In the genomic region with DNA sequence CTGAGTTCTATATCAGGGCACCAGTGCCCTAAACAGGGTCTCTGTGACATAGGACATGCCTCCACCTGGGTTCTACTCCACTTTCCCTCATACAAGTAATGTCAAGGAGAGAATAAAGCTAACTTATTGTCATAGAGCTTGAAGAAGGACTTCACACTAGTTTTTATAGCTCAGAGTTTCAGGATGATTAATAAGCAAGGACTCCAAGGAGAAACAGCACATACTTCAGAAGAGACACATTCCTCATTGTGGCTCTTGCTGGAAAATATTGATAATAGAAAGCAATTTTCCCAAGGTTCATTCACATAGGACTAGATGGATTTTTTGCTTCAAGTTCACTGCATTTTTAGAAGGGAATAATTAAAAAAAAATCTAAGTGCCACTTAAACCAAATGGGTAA, we compare ENCODE assay signal across 14 cellular contexts.
"Had no signal": no experiment of that assay in that cellular context is flagged by ENCODE, and none has a peak within 500 bp of the region (broad histone marks: within the 10 kb centered on the region; RNA-seq: fewer than 3 reads in every experiment).

No MANE protein-coding gene starts in this region.

- H3K36me3 ChIP-seq: neutrophil, thoracic aorta had no signal

- H3K27me3 ChIP-seq: neutrophil had no signal

- ATAC-seq: naive thymus-derived CD8-positive, alpha-beta T cell; right cardiac atrium; stimulated activated naive CD8-positive, alpha-beta T cell treated with anti-CD3 and anti-CD28 coated beads, Interleukin-15, amount 100 ng/mL, for 72 hours had no signal

- H3K9me3 ChIP-seq: neutrophil, thoracic aorta had no signal

- H3K4me3 ChIP-seq: thoracic aorta had no signal

- H3K27ac ChIP-seq: neutrophil, thoracic aorta had no signal

- DNase-seq: activated CD4-positive, alpha-beta memory T cell treated with anti-CD3 and anti-CD28 coated beads for 36 hours; activated gamma-delta T cell treated with Interleukin-2 at 50 U/mL for 16 hours; activated naive CD8-positive, alpha-beta T cell treated with anti-CD3 and anti-CD28 coated beads, Interleukin-2, amount 10 ng/mL, durations not matched to agents 7 days and 5 days; activated T-cell treated with anti-CD3 and anti-CD28 coated beads, Interleukin-2, amount 50 U/mL, for 48 hours; aorta; central memory CD4-positive, alpha-beta T cell; effector memory CD4-positive, alpha-beta T cell; naive thymus-derived CD8-positive, alpha-beta T cell; right cardiac atrium; stimulated activated CD4-positive, alpha-beta T cell treated with anti-CD3 and anti-CD28 coated beads, Interleukin-2, amount 100 ng/mL, for 48 hours; stimulated activated naive CD8-positive, alpha-beta T cell treated with anti-CD3 and anti-CD28 coated beads, Interleukin-15, amount 100 ng/mL, for 72 hours; T-helper 9 cell had no signal
